Comparison of ENCODE assay signal across 19 cellular contexts in genomic region chr16:15854061-15854460, GRCh38. TPM values are rescaled to one million over a fixed set of nuclear protein-coding genes. Genes with fewer than 3 reads are reported as not detected.
"Had no signal": no experiment of that assay in that cellular context is flagged by ENCODE, and none has a peak within 500 bp of the region (broad histone marks: within the 10 kb centered on the region; RNA-seq: fewer than 3 reads in every experiment).

No MANE protein-coding gene starts in this region.

- ATAC-seq: activated CD8-positive, alpha-beta T cell treated with anti-CD3 and anti-CD28 coated beads, Interleukin-2, amount 10 ng/mL, durations not matched to agents 7 days and 5 days; left ventricle myocardium superior; stimulated activated memory B cell treated with anti-CD40 and anti-IgM and Interleukin-4, amounts not matched to agents 10 μg/mL and 1 μg/mL and 100 μg/mL, for 72 hours had no signal

- DNase-seq: activated B cell treated with CpG ODN at 0.5 μM for 24 hours; activated CD4-positive, alpha-beta T cell treated with anti-CD3 and anti-CD28 coated beads for 48 hours; activated CD8-positive, alpha-beta memory T cell treated with anti-CD3 and anti-CD28 coated beads, Interleukin-2, amount 50 U/mL, for 4 hours; activated CD8-positive, alpha-beta T cell treated with anti-CD3 and anti-CD28 coated beads, Interleukin-2, amount 10 ng/mL, durations not matched to agents 7 days and 5 days; activated gamma-delta T cell; activated T-cell treated with anti-CD3 and anti-CD28 coated beads, Interleukin-2, amount 50 U/mL, for 48 hours; amygdala; brain microvascular endothelial cell; hippocampal formation; kidney; left ventricle myocardium superior; mesenchymal stem cell; retina; stimulated activated CD4-positive, alpha-beta T cell treated with anti-CD3 and anti-CD28 coated beads, Interleukin-2, amount 100 ng/mL, for 48 hours; substantia nigra had no signal

- H3K36me3 ChIP-seq: brain microvascular endothelial cell had no signal

- H3K27ac ChIP-seq: brain microvascular endothelial cell had no signal

RNA-seq across cellular contexts. Expression of gene MYH11, which starts 2.8 kb away (rescaled TPM):
- total RNA-seq: activated CD8-positive, alpha-beta T cell treated with anti-CD3 and anti-CD28 coated beads, Interleukin-2, amount 10 ng/mL, durations not matched to agents 7 days and 5 days; epithelial cell of proximal tubule; SK-MEL-5 had no signal
- polyA plus RNA-seq: neural cell had no signal
